ENCODE assay signal across 10 cellular contexts in the genomic region with DNA sequence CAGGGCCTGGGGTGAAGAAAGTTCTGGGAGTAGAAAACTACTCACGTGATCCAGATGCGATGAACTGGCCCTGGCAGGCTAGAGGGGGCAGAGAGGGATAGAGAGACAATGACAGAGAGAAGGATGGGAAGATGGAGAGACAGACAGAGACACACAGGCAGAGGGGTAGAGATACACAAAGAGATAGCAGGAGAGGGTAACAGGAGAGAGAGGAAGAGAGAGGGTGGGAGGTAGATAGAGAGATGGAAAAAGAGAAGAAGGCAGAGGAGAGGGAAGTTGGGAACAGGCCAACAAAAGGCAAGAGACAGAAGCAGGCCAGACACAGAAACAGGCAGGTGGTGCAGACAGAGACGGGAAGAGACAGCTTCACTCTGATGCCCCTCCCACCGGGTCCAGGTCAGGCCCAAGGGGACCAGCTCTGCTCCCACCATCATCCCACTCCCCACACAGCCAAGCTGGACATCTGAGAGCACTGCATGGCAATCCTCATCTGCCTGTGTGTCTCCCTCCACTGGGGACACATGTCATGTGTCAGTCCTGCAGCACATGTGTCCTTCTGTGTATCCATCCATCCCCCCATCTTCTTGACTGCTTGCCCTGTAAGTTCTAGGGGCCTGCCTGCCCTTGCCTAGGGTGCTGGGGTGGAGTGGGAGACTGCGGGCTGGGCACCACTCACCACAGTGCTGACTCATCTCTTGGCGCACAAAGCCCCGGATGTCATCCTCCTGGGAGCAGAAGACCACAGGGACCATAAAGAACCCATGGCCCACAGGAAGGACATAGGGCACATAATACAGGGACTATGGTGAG. TPM values are rescaled to one million over a fixed set of nuclear protein-coding genes. Genes with fewer than 3 reads are reported as not detected.
DNase-seq lines count a peak whose midpoint lies in the region; FAIRE-seq and TF ChIP-seq lines count a peak whose summit lies in the region.
"Had no signal": no experiment of that assay in that cellular context is flagged by ENCODE, and none has a peak within 500 bp of the region (broad histone marks: within the 10 kb centered on the region; RNA-seq: fewer than 3 reads in every experiment).

No MANE protein-coding gene starts in this region.

- H3K36me3 ChIP-seq in bronchial epithelial cell (ENCODE audit: control insufficient read depth, insufficient read depth, low read length) (peaks cover 54% of the 10 kb centered on the region), smooth muscle cell (ENCODE audit: low read depth) (no peaks in the 10 kb centered on the region)

- WGBS in smooth muscle cell (ENCODE audit: low lambda C conversion rate): 66% methylated on average over 7 of the region's 7 CpGs

- no peaks in the 10 kb centered on the region for H3K79me2 ChIP-seq in smooth muscle cell (ENCODE audit: low read depth)

- H3K9ac ChIP-seq in smooth muscle cell (ENCODE audit: low read depth): no peak overlapping the region

- DNase-seq in activated CD4-positive, alpha-beta T cell treated with anti-CD3 and anti-CD28 coated beads for 48 hours: peak; percentile 32
- DNase-seq in activated CD4-positive, alpha-beta T cell treated with anti-CD3 and anti-CD28 coated beads for 4 hours: no peak
- DNase-seq in OCI-M1 (lab: John Stamatoyannopoulos, UW) (peak; percentile 39), bronchial epithelial cell (ENCODE audit: low read depth) (peak; percentile 76), smooth muscle cell (lab: John Stamatoyannopoulos, UW; ENCODE audit: unreplicated experiment) (no peak), NCI-H2227 treated with DMSO at 0.1 percent for 48 hours (lab: John Stamatoyannopoulos, UW) (no peak), NCI-H2107 treated with DMSO at 0.1 percent for 48 hours (lab: John Stamatoyannopoulos, UW; ENCODE audit: unreplicated experiment) (no peak), D341Med (ENCODE audit: low spot score) (no peak)

- H3K27me3 ChIP-seq in bronchial epithelial cell (ENCODE audit: control insufficient read depth, insufficient read depth, low read length): no peaks in the 10 kb centered on the region
- no peaks in the 10 kb centered on the region for H3K27me3 ChIP-seq in smooth muscle cell (ENCODE audit: low read depth)

- H3K4me1 ChIP-seq in smooth muscle cell (ENCODE audit: low read depth): peaks cover 21% of the 10 kb centered on the region

- H3K4me3 ChIP-seq in bronchial epithelial cell (ENCODE audit: low read depth, low read length): no peak overlapping the region
- H3K4me3 ChIP-seq in smooth muscle cell: no peak overlapping the region

- no peaks in the 10 kb centered on the region for H3K9me3 ChIP-seq in smooth muscle cell (replicated peaks; ENCODE audit: low read depth)

- H2AFZ ChIP-seq in smooth muscle cell (ENCODE audit: low read depth): no peak overlapping the region

- no peaks in the 10 kb centered on the region for H4K20me1 ChIP-seq in smooth muscle cell (ENCODE audit: low read depth)

- TF ChIP-seq CTCF in bronchial epithelial cell (IDR thresholded peaks at IDR 0.05; ENCODE audit: insufficient read depth, low read length, severe bottlenecking) (no peak), smooth muscle cell (IDR thresholded peaks at IDR 0.05; ENCODE audit: borderline replicate concordance, insufficient read depth, poor library complexity, severe bottlenecking) (no peak)

- FAIRE-seq in bronchial epithelial cell (lab: Jason Lieb, UNC): no peak
- FAIRE-seq: colon had no signal

- peaks cover 11% of the 10 kb centered on the region for H3F3A ChIP-seq in smooth muscle cell (ENCODE audit: low read depth)

- no peak overlapping the region for H3K4me2 ChIP-seq in smooth muscle cell

- H3K27ac ChIP-seq in smooth muscle cell (ENCODE audit: low read depth): peak overlapping the region; percentile 42
- H3K27ac ChIP-seq: C4-2B had no signal

RNA-seq across cellular contexts. Expression of a gene that starts 2.2 kb away (rescaled TPM):
- total RNA-seq in bronchial epithelial cell: 9.6 and 12.9 TPM in 2 replicates
- total RNA-seq in smooth muscle cell: 6.1 and 7.0 TPM in 2 replicates
- 4.3 and 11.6 TPM in 2 replicates for polyA plus RNA-seq in smooth muscle cell

RNA-seq across cellular contexts. Expression of a gene that starts 9.2 kb away (rescaled TPM):
- total RNA-seq in bronchial epithelial cell (18.2 and 20.2 TPM in 2 replicates), smooth muscle cell (41.4 and 48.8 TPM in 2 replicates)
- polyA plus RNA-seq in smooth muscle cell: 37.4 and 47.7 TPM in 2 replicates

RNA-seq across cellular contexts. Expression of a gene that starts 29.3 kb away (rescaled TPM):
- total RNA-seq in bronchial epithelial cell (147 and 173 TPM in 2 replicates), smooth muscle cell (45.9 and 57.3 TPM in 2 replicates)
- polyA plus RNA-seq in smooth muscle cell: 80.7 and 173 TPM in 2 replicates

RNA-seq across cellular contexts. Expression of a gene that starts 43.6 kb away (rescaled TPM):
- total RNA-seq in bronchial epithelial cell (473 and 946 TPM in 2 replicates), smooth muscle cell (206 and 250 TPM in 2 replicates)
- polyA plus RNA-seq in smooth muscle cell: 425 and 428 TPM in 2 replicates

RNA-seq across cellular contexts. Expression of a gene that starts 55.8 kb away (rescaled TPM):
- total RNA-seq in bronchial epithelial cell: not detected in 2 replicates
- total RNA-seq in smooth muscle cell: not detected in 2 replicates
- polyA plus RNA-seq in smooth muscle cell: 0.25 and 0.47 TPM in 2 replicates

Comparison
In these comparisons a context has a peak if more than half of its experiments do, and no peak if none do; other contexts are left out.
1. DNase-seq: peak in activated CD4-positive, alpha-beta T cell treated with anti-CD3 and anti-CD28 coated beads for 48 hours (single experiment), OCI-M1 (single experiment) and bronchial epithelial cell (single experiment); none in activated CD4-positive, alpha-beta T cell treated with anti-CD3 and anti-CD28 coated beads for 4 hours (0 of 2), smooth muscle cell (single experiment), NCI-H2227 treated with DMSO at 0.1 percent for 48 hours (single experiment), NCI-H2107 treated with DMSO at 0.1 percent for 48 hours (single experiment) and D341Med (single experiment).